Comparison of ENCODE assay signal across 30 cellular contexts in the genomic region with DNA sequence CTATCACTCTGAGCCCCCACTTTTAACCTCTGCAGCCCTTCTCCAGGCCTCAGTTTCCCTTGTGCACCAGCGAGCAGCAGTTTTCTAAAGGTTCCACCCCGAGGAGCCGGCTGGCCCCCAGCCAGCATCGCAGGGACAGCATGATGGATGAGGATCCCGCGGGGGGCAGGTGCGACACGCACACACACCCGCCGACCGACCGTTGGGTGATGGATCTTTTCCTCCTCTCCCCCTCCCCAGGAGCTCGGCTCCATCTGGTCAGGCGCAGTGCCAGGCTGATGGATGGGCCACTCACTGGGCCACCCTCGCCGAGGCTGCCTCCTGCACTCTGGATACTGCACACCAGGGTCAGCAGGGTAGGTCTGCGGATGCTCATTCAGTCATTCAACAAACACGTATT. TPM values are rescaled to one million over a fixed set of nuclear protein-coding genes. Genes with fewer than 3 reads are reported as not detected.
DNase-seq lines count a peak whose midpoint lies in the region; ATAC-seq and TF ChIP-seq lines count a peak whose summit lies in the region.
"Had no signal": no experiment of that assay in that cellular context is flagged by ENCODE, and none has a peak within 500 bp of the region (broad histone marks: within the 10 kb centered on the region; RNA-seq: fewer than 3 reads in every experiment).

No MANE protein-coding gene starts in this region.

- no peak overlapping the region for H2AFZ ChIP-seq in OCI-LY7 (ENCODE audit: low read length)

- H3K36me3 ChIP-seq in OCI-LY7 (ENCODE audit: insufficient read depth, low read length): no peaks in the 10 kb centered on the region
- H3K36me3 ChIP-seq: heart left ventricle, MG63, transverse colon had no signal

- H3K9me2 ChIP-seq in OCI-LY7 (ENCODE audit: insufficient read depth, low read length): no peaks in the 10 kb centered on the region

- peak overlapping the region in 1 of 5 experiments; percentile 70 for H3K4me3 Mint-ChIP-seq in brain
- H3K4me3 Mint-ChIP-seq: activated CD4-positive, alpha-beta memory T cell treated with anti-CD3 and anti-CD28 coated beads, Interleukin-2, amount 10 ng/mL, durations not matched to agents 7 days and 5 days; activated T-helper 1 cell treated with anti-CD3 and anti-CD28 coated beads, Interleukin-12 subunit alpha, Interleukin-12 subunit beta, Interleukin-2, Interleukin-4 antibody, amounts not matched to agents 30 ng/mL and 10 ng/mL and 1 ng/mL, durations not matched to agents 14 hours and 24 hours and 36 hours; CD4-positive, alpha-beta T cell; stimulated activated effector memory CD8-positive, alpha-beta T cell treated with anti-CD3 and anti-CD28 coated beads, Interleukin-12 subunit alpha, Interleukin-12 subunit beta, amount 100 ng/mL, for 72 hours had no signal

- H3K27ac ChIP-seq in OCI-LY7 (ENCODE audit: low read depth, low read length, poor library complexity, severe bottlenecking): no peak overlapping the region
- H3K27ac ChIP-seq: heart left ventricle, KMS-11, transverse colon had no signal

- no peak overlapping the region for H3K4me3 ChIP-seq in OCI-LY7 (ENCODE audit: low read depth, low read length, poor library complexity, severe bottlenecking)
- H3K4me3 ChIP-seq: heart left ventricle, MG63, transverse colon had no signal

- no peak for ATAC-seq in HG03025 (IDR thresholded peaks at IDR 0.05; ENCODE audit: low FRiP score, unreplicated experiment)
- ATAC-seq: esophagus mucosa; heart left ventricle; left ventricle myocardium superior; PC-3; stimulated activated effector memory CD8-positive, alpha-beta T cell treated with anti-CD3 and anti-CD28 coated beads, Interleukin-12 subunit alpha, Interleukin-12 subunit beta, amount 100 ng/mL, for 72 hours had no signal

- no peaks in the 10 kb centered on the region for H3K36me3 Mint-ChIP-seq in brain

- H4K20me1 ChIP-seq in OCI-LY7 (ENCODE audit: insufficient read depth, low read length): no peaks in the 10 kb centered on the region

- no peak for TF ChIP-seq CTCF in brain (conservative IDR thresholded peaks at IDR 0.05)
- TF ChIP-seq CTCF in OCI-LY7 (conservative IDR thresholded peaks at IDR 0.05; ENCODE audit: low read length): no peak

- H3K9me3 Mint-ChIP-seq in brain: peaks cover 0 to 5% (median 0%) of the 10 kb centered on the region in 5 experiments
- H3K9me3 Mint-ChIP-seq: activated CD4-positive, alpha-beta memory T cell treated with anti-CD3 and anti-CD28 coated beads, Interleukin-2, amount 10 ng/mL, durations not matched to agents 7 days and 5 days; activated T-helper 1 cell treated with anti-CD3 and anti-CD28 coated beads, Interleukin-12 subunit alpha, Interleukin-12 subunit beta, Interleukin-2, Interleukin-4 antibody, amounts not matched to agents 30 ng/mL and 10 ng/mL and 1 ng/mL, durations not matched to agents 14 hours and 24 hours and 36 hours; CD4-positive, alpha-beta T cell; stimulated activated effector memory CD8-positive, alpha-beta T cell treated with anti-CD3 and anti-CD28 coated beads, Interleukin-12 subunit alpha, Interleukin-12 subunit beta, amount 100 ng/mL, for 72 hours had no signal

- H3K27me3 Mint-ChIP-seq in brain: peaks cover 5% of the 10 kb centered on the region
- H3K27me3 Mint-ChIP-seq: activated CD4-positive, alpha-beta memory T cell treated with anti-CD3 and anti-CD28 coated beads, Interleukin-2, amount 10 ng/mL, durations not matched to agents 7 days and 5 days had no signal

- H3K4me1 Mint-ChIP-seq in brain: peaks cover 56% of the 10 kb centered on the region
- H3K4me1 Mint-ChIP-seq: stimulated activated effector memory CD8-positive, alpha-beta T cell treated with anti-CD3 and anti-CD28 coated beads, Interleukin-12 subunit alpha, Interleukin-12 subunit beta, amount 100 ng/mL, for 72 hours had no signal

- DNase-seq in NCI-H1417 (lab: John Stamatoyannopoulos, UW) (peak in 2 of 3 experiments; percentile 86 to 93), NCI-H1417 treated with DMSO at 0.1 percent for 48 hours (lab: John Stamatoyannopoulos, UW) (no peak), COLO668 (lab: John Stamatoyannopoulos, UW; ENCODE audit: unreplicated experiment) (peak; percentile 58), NCI-H524 treated with DMSO at 0.1 percent for 48 hours (lab: John Stamatoyannopoulos, UW) (peak; percentile 21), putamen (ENCODE audit: low spot score) (no peak), OCI-LY7 (ENCODE audit: low spot score) (no peak)
- DNase-seq: 8988T; activated CD4-positive, alpha-beta memory T cell treated with anti-CD3 and anti-CD28 coated beads, Interleukin-2, amount 10 ng/mL, durations not matched to agents 7 days and 5 days; activated CD8-positive, alpha-beta memory T cell treated with anti-CD3 and anti-CD28 coated beads, Interleukin-2, amount 50 U/mL, for 48 hours; activated naive CD4-positive, alpha-beta T cell treated with Interleukin-2 at 50 U/mL for 16 hours; CD4-positive, alpha-beta T cell; central memory CD4-positive, alpha-beta T cell; DMS153; GOT3; heart left ventricle; left ventricle myocardium superior; MG63; NCI-H187; PC-3; T-helper 9 cell; transverse colon had no signal

- H3K4me1 ChIP-seq in OCI-LY7 (ENCODE audit: insufficient read depth, low read length, poor library complexity, severe bottlenecking): peaks cover 24% of the 10 kb centered on the region

- no peaks in the 10 kb centered on the region for H3K9me3 ChIP-seq in OCI-LY7 (ENCODE audit: low read length)
- H3K9me3 ChIP-seq: heart left ventricle, MG63, transverse colon had no signal

- POLR2A ChIA-PET in OCI-LY7 (lab: Charles Lee): no interaction called here

- no peak overlapping the region for H3K4me2 ChIP-seq in OCI-LY7 (ENCODE audit: low read length)
- H3K4me2 ChIP-seq: KMS-11 had no signal

- H3K79me2 ChIP-seq in OCI-LY7 (ENCODE audit: insufficient read depth, low read depth, low read length): no peaks in the 10 kb centered on the region

- peak overlapping the region; percentile 76 to 92 (median 82) for H3K27ac Mint-ChIP-seq in brain
- H3K27ac Mint-ChIP-seq: activated CD4-positive, alpha-beta memory T cell treated with anti-CD3 and anti-CD28 coated beads, Interleukin-2, amount 10 ng/mL, durations not matched to agents 7 days and 5 days; activated T-helper 1 cell treated with anti-CD3 and anti-CD28 coated beads, Interleukin-12 subunit alpha, Interleukin-12 subunit beta, Interleukin-2, Interleukin-4 antibody, amounts not matched to agents 30 ng/mL and 10 ng/mL and 1 ng/mL, durations not matched to agents 14 hours and 24 hours and 36 hours; CD4-positive, alpha-beta T cell; stimulated activated effector memory CD8-positive, alpha-beta T cell treated with anti-CD3 and anti-CD28 coated beads, Interleukin-12 subunit alpha, Interleukin-12 subunit beta, amount 100 ng/mL, for 72 hours had no signal

- BruUV-seq in OCI-LY7 (replicated peaks; lab: Mats Ljungman, UMichigan): no TSS peak

- intact Hi-C loops in OCI-LY7 (cut with micrococcal nuclease; ENCODE audit: unreplicated experiment): no loop called here

- CTCF ChIA-PET in OCI-LY7 (lab: Charles Lee; ENCODE audit: unreplicated experiment): no interaction called here

RNA-seq across cellular contexts. Expression of gene CABP7, which starts 12.8 kb away (rescaled TPM):
- polyA plus RNA-seq in brain (ENCODE audit: insufficient read depth, low read depth, low replicate concordance): 1.6 TPM
- total RNA-seq in OCI-LY7 (2014; rRNA removed; shearing (Covaris generic)): 0.06 and 0.23 TPM in 2 replicates
- 0.18 TPM in 1 of 2 replicates, not detected in the other for total RNA-seq in OCI-LY7 (2022)
- total RNA-seq: activated T-helper 1 cell treated with anti-CD3 and anti-CD28 coated beads, Interleukin-12 subunit alpha, Interleukin-12 subunit beta, Interleukin-2, Interleukin-4 antibody, amounts not matched to agents 30 ng/mL and 10 ng/mL and 1 ng/mL, durations not matched to agents 14 hours and 24 hours and 36 hours; esophagus mucosa; fibroblast of villous mesenchyme; heart left ventricle; left ventricle myocardium superior; osteocyte; subcutaneous adipose tissue; transverse colon had no signal

RNA-seq across cellular contexts. Expression of gene ZMAT5, which starts 59.8 kb away (rescaled TPM):
- 55.5 TPM for polyA plus RNA-seq in brain (ENCODE audit: insufficient read depth, low read depth, low replicate concordance)
- 19.1 and 22.1 TPM in 2 replicates for total RNA-seq in OCI-LY7 (2014; rRNA removed; shearing (Covaris generic))
- total RNA-seq in OCI-LY7 (2022): 20.4 and 21.2 TPM in 2 replicates

Comparison
In these comparisons a context has a peak if more than half of its experiments do, and no peak if none do; other contexts are left out.
1. DNase-seq: peak in NCI-H1417 (2 of 3), COLO668 (single experiment) and NCI-H524 treated with DMSO at 0.1 percent for 48 hours (single experiment); none in NCI-H1417 treated with DMSO at 0.1 percent for 48 hours (single experiment), putamen (single experiment) and OCI-LY7 (single experiment).